In genomic region chr3:111616417-111617105, GRCh38 we compare ENCODE assay signal across 9 cellular contexts. TPM values are rescaled to one million over a fixed set of nuclear protein-coding genes. Genes with fewer than 3 reads are reported as not detected.
A peak's percentile ranks its signal among the peaks of the same experiment; 100 is the strongest.
DNase-seq lines count a peak whose midpoint lies in the region; ATAC-seq and TF ChIP-seq lines count a peak whose summit lies in the region.
"Had no signal": no experiment of that assay in that cellular context is flagged by ENCODE, and none has a peak within 500 bp of the region (broad histone marks: within the 10 kb centered on the region; RNA-seq: fewer than 3 reads in every experiment).

No MANE protein-coding gene starts in this region.

- no peaks in the 10 kb centered on the region for H3K36me3 ChIP-seq in brain microvascular endothelial cell (replicated peaks)

- H3K4me1 Mint-ChIP-seq in T-cell: peaks cover 51 to 66% (median 58%) of the 10 kb centered on the region in 3 donors
- H3K4me1 Mint-ChIP-seq: neural crest cell had no signal

- TF ChIP-seq CTCF in brain microvascular endothelial cell (IDR thresholded peaks at IDR 0.05; ENCODE audit: low read depth, low read length, missing control alignments): peak; percentile 42

- in situ Hi-C loops in brain microvascular endothelial cell (cut with HindIII; ENCODE audit: low pct_ligation_motif_present, low sequenced_read_pairs): no loop called here

- DNase-seq in T-cell (peak; percentile 22 to 69 (median 54)), brain microvascular endothelial cell (peak; percentile 22), RKO (ENCODE audit: low spot score) (no peak), DMS153 (lab: John Stamatoyannopoulos, UW) (no peak), NCI-H1417 (lab: John Stamatoyannopoulos, UW) (no peak)
- peak; percentile 23 to 30 for DNase-seq in stimulated activated CD8-positive, alpha-beta memory T cell treated with anti-CD3 and anti-CD28 coated beads, Interleukin-2, amount 100 ng/mL, for 1 hour (ENCODE audit: low read depth in 2 of 2)

- no peaks in the 10 kb centered on the region for H3K27me3 Mint-ChIP-seq in T-cell

- H3K27me3 ChIP-seq in brain microvascular endothelial cell (replicated peaks): no peaks in the 10 kb centered on the region

- H3K27ac Mint-ChIP-seq in T-cell: peak overlapping the region; percentile 40 to 79

- H3K36me3 Mint-ChIP-seq in T-cell: peaks cover 52% of the 10 kb centered on the region

- H3K4me3 ChIP-seq in brain microvascular endothelial cell (ENCODE audit: low read depth, low read length): no peak overlapping the region

- CTCF ChIA-PET in T-cell (lab: Charles Lee): interaction anchor here (0.6 to 1.7 kb wide), 27 partner anchors 9 to 1302 kb away, joined by 3 to 22 read pairs (median 4); partner anchors contain the start of genes ABHD10 (in 1 of the 2), CD96 (in 1 of the 2) and ZBED2 (in 1 of the 2)

- H3K4me3 Mint-ChIP-seq in T-cell: peak overlapping the region in 1 of 3 donors; percentile 62
- H3K4me3 Mint-ChIP-seq: neural crest cell had no signal

- POLR2A ChIA-PET in T-cell (lab: Charles Lee): interaction anchor here (0.6 to 1.5 kb wide), 8 partner anchors 17 to 362 kb away, joined by 3 to 10 read pairs (median 3); partner anchors contain the start of genes ABHD10 (in 1 of the 2) and CD96 (in 1 of the 2)

- no peaks in the 10 kb centered on the region for H3K9me3 Mint-ChIP-seq in T-cell

- ATAC-seq in GM18517 (IDR thresholded peaks at IDR 0.05; ENCODE audit: unreplicated experiment): peak; percentile 86
- ATAC-seq in HG02870 (IDR thresholded peaks at IDR 0.05; ENCODE audit: unreplicated experiment): peak; percentile 74
- peak; percentile 93 to 96 (median 95) for ATAC-seq in T-cell (replicated peaks in 1 of 4)

- H3K27ac ChIP-seq in brain microvascular endothelial cell: no peak overlapping the region

RNA-seq across cellular contexts. Expression of gene ZBED2, which starts 21.4 kb away (rescaled TPM):
- total RNA-seq in T-cell: under 1 TPM in 3 of 5 donors, not detected in 2; 0.35 to 0.82 (median 0.73) TPM
- total RNA-seq: neural crest cell had no signal

RNA-seq across cellular contexts. Expression of gene PLCXD2, which starts 57.9 kb away (rescaled TPM):
- 10 to 100 TPM in 3 of 5 donors, 1 to 10 TPM in 2; 8.5 to 24.9 (median 10.5) TPM for total RNA-seq in T-cell

Comparison
In these comparisons a context has a peak if more than half of its experiments do, and no peak if none do; other contexts are left out.
1. DNase-seq: peak in T-cell (34 of 34), brain microvascular endothelial cell (single experiment) and stimulated activated CD8-positive, alpha-beta memory T cell treated with anti-CD3 and anti-CD28 coated beads, Interleukin-2, amount 100 ng/mL, for 1 hour (2 of 2); none in RKO (single experiment), DMS153 (single experiment) and NCI-H1417 (0 of 3).
2. Peak in every context shown above with its lines, with median percentiles within 50 percentile points of each other: ATAC-seq.